Comparison of ENCODE assay signal across 1 cellular context in genomic region chr10:73501651-73502050, GRCh38.
TF ChIP-seq lines count a peak whose summit lies in the region.

No MANE protein-coding gene starts in this region.

TF ChIP-seq in K562, 482 proteins besides CTCF, POLR2A, EP300 and RAD21 (continued from another document and continues in another):
- TF ChIP-seq, protein P1, sequence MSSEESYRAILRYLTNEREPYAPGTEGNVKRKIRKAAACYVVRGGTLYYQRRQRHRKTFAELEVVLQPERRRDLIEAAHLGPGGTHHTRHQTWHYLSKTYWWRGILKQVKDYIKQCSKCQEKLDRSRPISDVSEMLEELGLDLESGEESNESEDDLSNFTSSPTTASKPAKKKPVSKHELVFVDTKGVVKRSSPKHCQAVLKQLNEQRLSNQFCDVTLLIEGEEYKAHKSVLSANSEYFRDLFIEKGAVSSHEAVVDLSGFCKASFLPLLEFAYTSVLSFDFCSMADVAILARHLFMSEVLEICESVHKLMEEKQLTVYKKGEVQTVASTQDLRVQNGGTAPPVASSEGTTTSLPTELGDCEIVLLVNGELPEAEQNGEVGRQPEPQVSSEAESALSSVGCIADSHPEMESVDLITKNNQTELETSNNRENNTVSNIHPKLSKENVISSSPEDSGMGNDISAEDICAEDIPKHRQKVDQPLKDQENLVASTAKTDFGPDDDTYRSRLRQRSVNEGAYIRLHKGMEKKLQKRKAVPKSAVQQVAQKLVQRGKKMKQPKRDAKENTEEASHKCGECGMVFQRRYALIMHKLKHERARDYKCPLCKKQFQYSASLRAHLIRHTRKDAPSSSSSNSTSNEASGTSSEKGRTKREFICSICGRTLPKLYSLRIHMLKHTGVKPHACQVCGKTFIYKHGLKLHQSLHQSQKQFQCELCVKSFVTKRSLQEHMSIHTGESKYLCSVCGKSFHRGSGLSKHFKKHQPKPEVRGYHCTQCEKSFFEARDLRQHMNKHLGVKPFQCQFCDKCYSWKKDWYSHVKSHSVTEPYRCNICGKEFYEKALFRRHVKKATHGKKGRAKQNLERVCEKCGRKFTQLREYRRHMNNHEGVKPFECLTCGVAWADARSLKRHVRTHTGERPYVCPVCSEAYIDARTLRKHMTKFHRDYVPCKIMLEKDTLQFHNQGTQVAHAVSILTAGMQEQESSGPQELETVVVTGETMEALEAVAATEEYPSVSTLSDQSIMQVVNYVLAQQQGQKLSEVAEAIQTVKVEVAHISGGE (CRISPR knock-in tag; IDR thresholded peaks at IDR 0.05), result no peak
- TF ChIP-seq NR2C1 (IDR thresholded peaks at IDR 0.05), result peak; percentile 10; the same call in 1 of the 2 replicates
- TF ChIP-seq NR2C1 (tag; IDR thresholded peaks at IDR 0.05), result no peak
- no peak for TF ChIP-seq CEBPB (tag; IDR thresholded peaks at IDR 0.05)
- no peak for TF ChIP-seq NCOR1 (IDR thresholded peaks at IDR 0.05)
- TF ChIP-seq JUNB (CRISPR knock-in tag; conservative IDR thresholded peaks at IDR 0.05), result no peak
- TF ChIP-seq, protein P2, sequence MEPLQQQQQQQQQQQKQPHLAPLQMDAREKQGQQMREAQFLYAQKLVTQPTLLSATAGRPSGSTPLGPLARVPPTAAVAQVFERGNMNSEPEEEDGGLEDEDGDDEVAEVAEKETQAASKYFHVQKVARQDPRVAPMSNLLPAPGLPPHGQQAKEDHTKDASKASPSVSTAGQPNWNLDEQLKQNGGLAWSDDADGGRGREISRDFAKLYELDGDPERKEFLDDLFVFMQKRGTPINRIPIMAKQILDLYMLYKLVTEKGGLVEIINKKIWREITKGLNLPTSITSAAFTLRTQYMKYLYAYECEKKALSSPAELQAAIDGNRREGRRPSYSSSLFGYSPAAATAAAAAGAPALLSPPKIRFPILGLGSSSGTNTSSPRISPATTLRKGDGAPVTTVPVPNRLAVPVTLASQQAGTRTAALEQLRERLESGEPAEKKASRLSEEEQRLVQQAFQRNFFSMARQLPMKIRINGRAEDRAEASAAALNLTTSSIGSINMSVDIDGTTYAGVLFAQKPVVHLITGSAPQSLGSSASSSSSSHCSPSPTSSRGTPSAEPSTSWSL (CRISPR knock-in tag; IDR thresholded peaks at IDR 0.05; ENCODE audit: borderline replicate concordance), result no peak
- no peak for TF ChIP-seq ZNF436 (CRISPR knock-in tag; IDR thresholded peaks at IDR 0.05)
- no peak for TF ChIP-seq TEAD1 (CRISPR knock-in tag; IDR thresholded peaks at IDR 0.05)
- TF ChIP-seq ZEB2 (IDR thresholded peaks at IDR 0.05), result no peak
- no peak for TF ChIP-seq ZNF76 (CRISPR knock-in tag; IDR thresholded peaks at IDR 0.05; ENCODE audit: borderline replicate concordance)
- TF ChIP-seq ZNF165 (CRISPR knock-in tag; IDR thresholded peaks at IDR 0.05; ENCODE audit: borderline replicate concordance), result no peak
- no peak for TF ChIP-seq FOXM1 (IDR thresholded peaks at IDR 0.05; ENCODE audit: low read depth)
- no peak for TF ChIP-seq FOXM1 (CRISPR knock-in tag; IDR thresholded peaks at IDR 0.05; ENCODE audit: low read depth)
- no peak for TF ChIP-seq ETV6 (IDR thresholded peaks at IDR 0.05; ENCODE audit: borderline replicate concordance in 1 of 2, low read depth in 2 of 2, low read length in 1 of 2)
- TF ChIP-seq ETV6 (CRISPR knock-in tag; IDR thresholded peaks at IDR 0.05; ENCODE audit: borderline replicate concordance), result no peak
- TF ChIP-seq NBN (IDR thresholded peaks at IDR 0.05; ENCODE audit: low read depth), result no peak
- no peak for TF ChIP-seq ETV5 (CRISPR knock-in tag; IDR thresholded peaks at IDR 0.05; ENCODE audit: low read depth)
- TF ChIP-seq CAMTA2 (CRISPR knock-in tag; conservative IDR thresholded peaks at IDR 0.05), result no peak
- 0 out of 4 replicates have a peak, but pooled peaks of 1 of the 2 experiments have one; percentile 2 for TF ChIP-seq RCOR1 (IDR thresholded peaks at IDR 0.05; ENCODE audit: borderline replicate concordance in 1 of 2, low read depth in 2 of 2, low read length in 2 of 2)
- TF ChIP-seq VEZF1 (CRISPR knock-in tag; IDR thresholded peaks at IDR 0.05), result no peak
- no peak for TF ChIP-seq ZBTB17 (CRISPR knock-in tag; IDR thresholded peaks at IDR 0.05)
- no peak for TF ChIP-seq SMARCA5 (IDR thresholded peaks at IDR 0.05)
- no peak for TF ChIP-seq ZNF592 (IDR thresholded peaks at IDR 0.05)
- TF ChIP-seq ZNF695 (CRISPR knock-in tag; IDR thresholded peaks at IDR 0.05), result no peak
- TF ChIP-seq ATF3 (IDR thresholded peaks at IDR 0.05), result 0 out of 2 replicates have a peak, but pooled peaks have one; percentile 31
- no peak for TF ChIP-seq ATF3 (CRISPR knock-in tag; conservative IDR thresholded peaks at IDR 0.05)
- no peak for TF ChIP-seq TAF9B (IDR thresholded peaks at IDR 0.05; ENCODE audit: partially characterized antibody)
- TF ChIP-seq, protein P3, sequence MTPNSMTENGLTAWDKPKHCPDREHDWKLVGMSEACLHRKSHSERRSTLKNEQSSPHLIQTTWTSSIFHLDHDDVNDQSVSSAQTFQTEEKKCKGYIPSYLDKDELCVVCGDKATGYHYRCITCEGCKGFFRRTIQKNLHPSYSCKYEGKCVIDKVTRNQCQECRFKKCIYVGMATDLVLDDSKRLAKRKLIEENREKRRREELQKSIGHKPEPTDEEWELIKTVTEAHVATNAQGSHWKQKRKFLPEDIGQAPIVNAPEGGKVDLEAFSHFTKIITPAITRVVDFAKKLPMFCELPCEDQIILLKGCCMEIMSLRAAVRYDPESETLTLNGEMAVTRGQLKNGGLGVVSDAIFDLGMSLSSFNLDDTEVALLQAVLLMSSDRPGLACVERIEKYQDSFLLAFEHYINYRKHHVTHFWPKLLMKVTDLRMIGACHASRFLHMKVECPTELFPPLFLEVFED (CRISPR knock-in tag; conservative IDR thresholded peaks at IDR 0.05), result no peak
- peak; percentile 82; the same call in 1 of the 2 replicates for TF ChIP-seq SMARCE1 (IDR thresholded peaks at IDR 0.05)
- no peak for TF ChIP-seq SIX5 (IDR thresholded peaks at IDR 0.05; ENCODE audit: borderline replicate concordance in 1 of 2, insufficient read depth in 1 of 2, low read depth in 1 of 2, low read length in 2 of 2)
- TF ChIP-seq POLR2AphosphoS2 (IDR thresholded peaks at IDR 0.05; ENCODE audit: low read length), result no peak
- TF ChIP-seq HMBOX1 (IDR thresholded peaks at IDR 0.05), result no peak
- TF ChIP-seq, protein P4, sequence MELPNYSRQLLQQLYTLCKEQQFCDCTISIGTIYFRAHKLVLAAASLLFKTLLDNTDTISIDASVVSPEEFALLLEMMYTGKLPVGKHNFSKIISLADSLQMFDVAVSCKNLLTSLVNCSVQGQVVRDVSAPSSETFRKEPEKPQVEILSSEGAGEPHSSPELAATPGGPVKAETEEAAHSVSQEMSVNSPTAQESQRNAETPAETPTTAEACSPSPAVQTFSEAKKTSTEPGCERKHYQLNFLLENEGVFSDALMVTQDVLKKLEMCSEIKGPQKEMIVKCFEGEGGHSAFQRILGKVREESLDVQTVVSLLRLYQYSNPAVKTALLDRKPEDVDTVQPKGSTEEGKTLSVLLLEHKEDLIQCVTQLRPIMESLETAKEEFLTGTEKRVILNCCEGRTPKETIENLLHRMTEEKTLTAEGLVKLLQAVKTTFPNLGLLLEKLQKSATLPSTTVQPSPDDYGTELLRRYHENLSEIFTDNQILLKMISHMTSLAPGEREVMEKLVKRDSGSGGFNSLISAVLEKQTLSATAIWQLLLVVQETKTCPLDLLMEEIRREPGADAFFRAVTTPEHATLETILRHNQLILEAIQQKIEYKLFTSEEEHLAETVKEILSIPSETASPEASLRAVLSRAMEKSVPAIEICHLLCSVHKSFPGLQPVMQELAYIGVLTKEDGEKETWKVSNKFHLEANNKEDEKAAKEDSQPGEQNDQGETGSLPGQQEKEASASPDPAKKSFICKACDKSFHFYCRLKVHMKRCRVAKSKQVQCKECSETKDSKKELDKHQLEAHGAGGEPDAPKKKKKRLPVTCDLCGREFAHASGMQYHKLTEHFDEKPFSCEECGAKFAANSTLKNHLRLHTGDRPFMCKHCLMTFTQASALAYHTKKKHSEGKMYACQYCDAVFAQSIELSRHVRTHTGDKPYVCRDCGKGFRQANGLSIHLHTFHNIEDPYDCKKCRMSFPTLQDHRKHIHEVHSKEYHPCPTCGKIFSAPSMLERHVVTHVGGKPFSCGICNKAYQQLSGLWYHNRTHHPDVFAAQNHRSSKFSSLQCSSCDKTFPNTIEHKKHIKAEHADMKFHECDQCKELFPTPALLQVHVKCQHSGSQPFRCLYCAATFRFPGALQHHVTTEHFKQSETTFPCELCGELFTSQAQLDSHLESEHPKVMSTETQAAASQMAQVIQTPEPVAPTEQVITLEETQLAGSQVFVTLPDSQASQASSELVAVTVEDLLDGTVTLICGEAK (IDR thresholded peaks at IDR 0.05), result peak; percentile 71; the same call in 1 of the 2 replicates
- TF ChIP-seq, protein P4 (CRISPR knock-in tag; IDR thresholded peaks at IDR 0.05), result no peak
